8 cellular contexts compared by ENCODE assay signal in genomic region chrX:154762529-154763296, GRCh38.
DNase-seq lines count a peak whose midpoint lies in the region; ATAC-seq lines count a peak whose summit lies in the region.

Gene DKC1 (plus strand): TSS chrX:154762864. CDS start chrX:154762966, 102 bp downstream.

- no peaks in the 10 kb centered on the region for H3K27me3 ChIP-seq in effector memory CD4-positive, alpha-beta T cell (replicated peaks; ENCODE audit: control insufficient read depth, insufficient read depth, low read length, poor library complexity, severe bottlenecking)

- H3K4me3 ChIP-seq in effector memory CD4-positive, alpha-beta T cell (ENCODE audit: insufficient read depth, low read depth, low read length, poor library complexity, severe bottlenecking), result peak within 1 kb of the TSS; percentile 58

- H3K9me3 Mint-ChIP-seq in memory B cell, result no peaks in the 10 kb centered on the region

- peaks cover 5% of the 10 kb centered on the region for H3K4me1 Mint-ChIP-seq in memory B cell

- peak within 1 kb of the TSS; percentile 86 for H3K27ac Mint-ChIP-seq in memory B cell

- peaks cover 19% of the 10 kb centered on the region for H3K36me3 ChIP-seq in effector memory CD4-positive, alpha-beta T cell (ENCODE audit: control insufficient read depth, insufficient read depth, low read length)

- peak; percentile 84 for DNase-seq in CMK (ENCODE audit: low read depth)
- DNase-seq in HS-27A (ENCODE audit: low read depth), result peak; percentile 82
- peak; percentile 35 for DNase-seq in NK-92 (lab: John Stamatoyannopoulos, UW; ENCODE audit: unreplicated experiment)
- DNase-seq in activated CD8-positive, alpha-beta memory T cell treated with anti-CD3 and anti-CD28 coated beads for 24 hours, result peak; percentile 95
- DNase-seq in effector memory CD4-positive, alpha-beta T cell, result peak; percentile 91 to 92 (median 91)
- peak; percentile 82 to 89 for DNase-seq in memory B cell (ENCODE audit: low spot score in 2 of 2)
- peak; percentile 92 for DNase-seq in stimulated activated CD8-positive, alpha-beta memory T cell treated with anti-CD3 and anti-CD28 coated beads, Interleukin-12 subunit alpha, Interleukin-12 subunit beta, amount 100 ng/mL, for 24 hours (ENCODE audit: extremely low read depth)

- H3K9me3 ChIP-seq in effector memory CD4-positive, alpha-beta T cell (ENCODE audit: control insufficient read depth, low read length), result no peaks in the 10 kb centered on the region

- H3K4me1 ChIP-seq in effector memory CD4-positive, alpha-beta T cell (ENCODE audit: control insufficient read depth, insufficient read depth, low read length, poor library complexity, severe bottlenecking), result peaks cover 12% of the 10 kb centered on the region

- H3K36me3 Mint-ChIP-seq in memory B cell, result peaks cover 4% of the 10 kb centered on the region

- peak; percentile 78 for ATAC-seq in GM19467 (IDR thresholded peaks at IDR 0.05; ENCODE audit: unreplicated experiment)
- ATAC-seq in memory B cell (ENCODE audit: low read depth), result peak; percentile 84

- peak within 1 kb of the TSS; percentile 67 for H3K27ac ChIP-seq in effector memory CD4-positive, alpha-beta T cell (ENCODE audit: insufficient read depth, low read length, poor library complexity, severe bottlenecking)

- H3K27me3 Mint-ChIP-seq in memory B cell, result no peaks in the 10 kb centered on the region

- H3K4me3 Mint-ChIP-seq in memory B cell, result peak within 1 kb of the TSS; percentile 86

Comparison
In these comparisons a context has a peak if more than half of its experiments do, and no peak if none do; other contexts are left out.
1. Peak in every context shown above with its lines: DNase-seq, ATAC-seq, H3K4me3 ChIP-seq and H3K27ac ChIP-seq.
2. DNase-seq: peak in every context shown above with its lines; median percentile 95 in activated CD8-positive, alpha-beta memory T cell treated with anti-CD3 and anti-CD28 coated beads for 24 hours; 92 in stimulated activated CD8-positive, alpha-beta memory T cell treated with anti-CD3 and anti-CD28 coated beads, Interleukin-12 subunit alpha, Interleukin-12 subunit beta, amount 100 ng/mL, for 24 hours; 91 in effector memory CD4-positive, alpha-beta T cell; 86 in memory B cell; 84 in CMK; 82 in HS-27A; 35 in NK-92.